8 cellular contexts compared by ENCODE assay signal in the genomic region with DNA sequence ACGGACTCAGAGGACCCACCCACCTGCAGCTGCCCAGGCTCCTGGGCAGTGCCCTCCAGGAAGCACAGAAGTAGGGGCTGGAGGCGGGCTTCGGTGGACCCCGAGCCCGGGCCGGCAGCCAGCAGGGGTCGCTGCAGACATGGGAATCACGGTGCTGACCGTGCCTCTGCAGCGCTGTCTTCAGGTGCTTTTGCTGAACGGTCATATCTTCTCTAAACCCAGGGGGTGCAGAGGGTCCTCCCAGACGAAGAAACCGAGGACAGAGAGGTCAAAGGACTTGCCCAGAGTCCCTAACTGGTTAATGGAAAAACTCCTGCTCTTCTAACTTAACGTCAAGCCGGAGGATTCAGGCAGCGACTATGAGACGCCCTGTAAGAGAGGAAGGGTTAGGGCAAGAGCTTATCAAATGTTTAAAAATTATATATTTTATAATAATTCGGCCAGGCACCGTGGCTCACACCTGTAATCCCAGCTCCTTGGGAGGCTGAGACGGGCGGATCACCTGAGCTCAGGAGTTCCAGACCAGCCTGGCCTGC. TPM values are rescaled to one million over a fixed set of nuclear protein-coding genes. Genes with fewer than 3 reads are reported as not detected.
DNase-seq lines count a peak whose midpoint lies in the region; ATAC-seq and TF ChIP-seq lines count a peak whose summit lies in the region.

No MANE protein-coding gene starts in this region.

- 0 out of 2 replicates have a peak, but pooled peaks cover 3% of the 10 kb centered on the region for H3K27me3 ChIP-seq in BJ (ENCODE audit: control insufficient read depth, insufficient read depth, low read length)

- DNase-seq in BJ (ENCODE audit: low read depth): no peak
- peak; percentile 52 for DNase-seq in NCI-H2227 treated with DMSO at 0.1 percent for 48 hours (lab: John Stamatoyannopoulos, UW)
- DNase-seq in activated T-cell treated with anti-CD3 and anti-CD28 coated beads, Interleukin-2, amount 50 U/mL, for 24 hours: peak; percentile 77
- peak; percentile 80 for DNase-seq in Right ventricle myocardium inferior (ENCODE audit: missing footprints)
- DNase-seq in stimulated activated CD4-positive, alpha-beta T cell treated with anti-CD3 and anti-CD28 coated beads, Interleukin-12 subunit alpha, Interleukin-12 subunit beta, amount 100 ng/mL, for 48 hours (ENCODE audit: low read depth in 2 of 3, low spot score in 1 of 3): peak; percentile 39 to 74 (median 65)

- POLR2A ChIA-PET in BJ (lab: Charles Lee): interaction anchor here (0.6 kb wide), 1 partner anchor 80 kb away, joined by 3 read pairs; the partner anchor contains the start of gene TMEM63A

- H3K27ac Mint-ChIP-seq in activated T-cell treated with anti-CD3 and anti-CD28 coated beads, Interleukin-2, amount 50 U/mL, for 24 hours: no peak overlapping the region

- H3K36me3 ChIP-seq in BJ (ENCODE audit: control insufficient read depth, insufficient read depth, low read length): no peaks in the 10 kb centered on the region

- peaks cover 2% of the 10 kb centered on the region for H3K4me1 Mint-ChIP-seq in activated T-cell treated with anti-CD3 and anti-CD28 coated beads, Interleukin-2, amount 50 U/mL, for 24 hours (ENCODE audit: low read depth)

- H3K4me3 ChIP-seq in BJ (ENCODE audit: low read depth, low read length): no peak overlapping the region

- no peak overlapping the region for H3K4me3 Mint-ChIP-seq in activated T-cell treated with anti-CD3 and anti-CD28 coated beads, Interleukin-2, amount 50 U/mL, for 24 hours

- intact Hi-C loops in Right ventricle myocardium inferior (cut with DNase I): no loop called here

- H3K27me3 Mint-ChIP-seq in activated T-cell treated with anti-CD3 and anti-CD28 coated beads, Interleukin-2, amount 50 U/mL, for 24 hours: peaks cover 6% of the 10 kb centered on the region

- peak; percentile 64 for TF ChIP-seq CTCF in BJ (IDR thresholded peaks at IDR 0.05; ENCODE audit: insufficient read depth, low read depth, low read length)

- CTCF ChIA-PET in BJ (lab: Yijun Ruan, JAX): interaction anchor here (0.7 to 3.0 kb wide), 6 partner anchors 9 to 488 kb away, joined by 3 to 10 read pairs (median 6); partner anchors contain the start of gene SRP9

- ATAC-seq in GM21515 (IDR thresholded peaks at IDR 0.05; ENCODE audit: unreplicated experiment) (peak; percentile 84), Right ventricle myocardium inferior (peak; percentile 31), GM21619 (IDR thresholded peaks at IDR 0.05; ENCODE audit: unreplicated experiment) (no peak), GM19397 (IDR thresholded peaks at IDR 0.05; ENCODE audit: unreplicated experiment) (no peak)

- no peaks in the 10 kb centered on the region for H3K9me3 Mint-ChIP-seq in activated T-cell treated with anti-CD3 and anti-CD28 coated beads, Interleukin-2, amount 50 U/mL, for 24 hours

- H3K36me3 Mint-ChIP-seq in activated T-cell treated with anti-CD3 and anti-CD28 coated beads, Interleukin-2, amount 50 U/mL, for 24 hours (ENCODE audit: low read depth): no peaks in the 10 kb centered on the region

RNA-seq across cellular contexts. Expression of gene LEFTY2, which starts 21.5 kb away (rescaled TPM):
- not detected in 2 replicates for polyA plus RNA-seq in BJ (2011; rRNA removed)
- polyA minus RNA-seq in BJ (2011; rRNA and poly(A)+ RNA removed): not detected in 2 replicates
- 0.19 TPM for total RNA-seq in Right ventricle myocardium inferior

RNA-seq across cellular contexts. Expression of gene SDE2, which starts 36.6 kb away (rescaled TPM):
- polyA plus RNA-seq in BJ (2011; rRNA removed): 8.0 and 12.5 TPM in 2 replicates
- polyA minus RNA-seq in BJ (2011; rRNA and poly(A)+ RNA removed): 5.6 and 7.7 TPM in 2 replicates
- 11.7 TPM for total RNA-seq in Right ventricle myocardium inferior

RNA-seq across cellular contexts. Expression of gene PYCR2, which starts 38.5 kb away (rescaled TPM):
- polyA plus RNA-seq in BJ (2011; rRNA removed): 44.8 and 81.1 TPM in 2 replicates
- polyA minus RNA-seq in BJ (2011; rRNA and poly(A)+ RNA removed): 30.2 and 51.5 TPM in 2 replicates
- 58.6 TPM for total RNA-seq in Right ventricle myocardium inferior

Comparison
In these comparisons a context has a peak if more than half of its experiments do, and no peak if none do; other contexts are left out.
1. ATAC-seq: peak in GM21515 (single experiment) and Right ventricle myocardium inferior (single experiment); none in GM21619 (single experiment) and GM19397 (single experiment).